8 cellular contexts compared by ENCODE assay signal in the genomic region with DNA sequence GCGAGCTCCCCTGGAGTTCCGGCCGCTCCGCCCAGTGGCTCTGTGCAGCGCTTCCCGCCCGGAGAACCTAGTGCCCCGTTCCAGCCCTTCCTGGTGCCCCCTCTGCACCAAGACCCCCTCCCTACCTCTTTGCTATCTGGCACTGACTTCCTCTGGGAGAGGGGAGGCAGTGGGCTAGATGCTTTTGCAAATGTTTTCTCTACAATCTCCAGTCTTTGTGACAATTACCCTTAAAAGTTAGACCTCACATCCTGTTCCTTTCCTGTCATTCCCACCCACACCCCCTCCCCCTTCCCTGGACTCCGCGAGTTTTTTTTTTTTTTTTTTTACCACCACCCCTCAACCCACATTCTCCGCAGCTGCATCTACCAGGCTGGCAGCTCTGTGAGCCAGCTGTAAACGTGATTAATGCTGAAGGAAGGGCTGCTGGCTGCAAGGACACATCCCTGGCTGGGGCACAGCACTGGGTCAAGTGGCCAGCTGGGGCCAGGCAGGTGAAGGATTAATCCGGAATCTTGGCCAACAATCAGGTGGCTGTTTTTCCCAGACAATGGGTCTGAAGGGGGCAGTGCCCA.
DNase-seq lines count a peak whose midpoint lies in the region; ATAC-seq, FAIRE-seq and TF ChIP-seq lines count a peak whose summit lies in the region.

No MANE protein-coding gene starts in this region.

- no peaks in the 10 kb centered on the region for H3K36me3 Mint-ChIP-seq in CD8-positive, alpha-beta T cell
- H3K36me3 Mint-ChIP-seq in activated CD8-positive, alpha-beta T cell treated with anti-CD3 and anti-CD28 coated beads for 36 hours (ENCODE audit: low read depth) = no peaks in the 10 kb centered on the region
- no peaks in the 10 kb centered on the region for H3K36me3 Mint-ChIP-seq in CD14-positive monocyte

- H3K27me3 ChIP-seq in CD8-positive, alpha-beta T cell (ENCODE audit: insufficient read depth, low read length) = no peaks in the 10 kb centered on the region
- no peaks in the 10 kb centered on the region for H3K27me3 ChIP-seq in Loucy (ENCODE audit: insufficient read depth, low read length, poor library complexity, severe bottlenecking)
- peaks cover 10 to 69% of the 10 kb centered on the region in 2 experiments; a peak in 4 of 5 replicates for H3K27me3 ChIP-seq in HepG2 (ENCODE audit: control insufficient read depth in 1 of 2, insufficient read depth in 2 of 2, low read length in 2 of 2)

- peak overlapping the region; percentile 79 for H3K27ac Mint-ChIP-seq in CD8-positive, alpha-beta T cell
- H3K27ac Mint-ChIP-seq in activated CD8-positive, alpha-beta T cell treated with anti-CD3 and anti-CD28 coated beads for 36 hours = peak overlapping the region; percentile 34
- H3K27ac Mint-ChIP-seq in CD14-positive monocyte = no peak overlapping the region

- peaks cover 3% of the 10 kb centered on the region; the same call in 1 of the 2 replicates for H3F3A ChIP-seq in Loucy (ENCODE audit: low read depth)

- H3K9me3 ChIP-seq in CD8-positive, alpha-beta T cell (ENCODE audit: low read length) = no peaks in the 10 kb centered on the region
- H3K9me3 ChIP-seq in Loucy (ENCODE audit: insufficient read depth, low read depth, low read length) (no peaks in the 10 kb centered on the region), HepG2 (ENCODE audit: low read length) (no peaks in the 10 kb centered on the region)

- H3K4me3 ChIP-seq in CD8-positive, alpha-beta T cell (ENCODE audit: low read depth, low read length) = peak overlapping the region; percentile 59
- H3K4me3 ChIP-seq in Loucy (ENCODE audit: low read length, poor library complexity, severe bottlenecking) (peak overlapping the region; percentile 85), HepG2 (replicated peaks in 1 of 3; ENCODE audit: insufficient read depth in 1 of 3, low read depth in 2 of 3, low read length in 3 of 3) (no peak overlapping the region)

- WGBS in HepG2 (ENCODE audit: low lambda C conversion rate) = 36% methylated on average over 13 of the region's 13 CpGs

- H3K9me2 ChIP-seq in Loucy (replicated peaks; ENCODE audit: low read depth, low read length) = no peaks in the 10 kb centered on the region

- FAIRE-seq in HepG2 (lab: Jason Lieb, UNC) = no peak

- H4K20me1 ChIP-seq in Loucy (ENCODE audit: insufficient read depth, low read length, poor library complexity, severe bottlenecking) (no peaks in the 10 kb centered on the region), HepG2 (ENCODE audit: insufficient read depth, low read length) (no peaks in the 10 kb centered on the region)

- CTCF ChIA-PET in CD8-positive, alpha-beta T cell (lab: Charles Lee) = interaction anchor here (0.6 to 1.5 kb wide), 4 partner anchors 10 to 127 kb away, joined by 3 to 5 read pairs (median 4); no protein-coding TSS in a partner anchor
- CTCF ChIA-PET in activated CD8-positive, alpha-beta T cell treated with anti-CD3 and anti-CD28 coated beads for 36 hours (lab: Charles Lee) = interaction anchor here (0.9 to 1.8 kb wide), 6 partner anchors 28 to 101 kb away, joined by 3 to 6 read pairs (median 4); a partner anchor contains a TSS
- CTCF ChIA-PET in HepG2 (lab: Yijun Ruan, JAX; ENCODE audit: low intra/inter-chr PET ratio, low total read pairs) = no interaction called here

- intact Hi-C loops in CD8-positive, alpha-beta T cell (cut with DNase I, micrococcal nuclease) = loop anchor here (1.0 to 5.0 kb wide), 2 partner anchors 29 to 43 kb away; no protein-coding TSS in a partner anchor
- intact Hi-C loops in activated CD8-positive, alpha-beta T cell treated with anti-CD3 and anti-CD28 coated beads for 36 hours (cut with micrococcal nuclease) = no loop called here
- intact Hi-C loops in HepG2 (cut with micrococcal nuclease; ENCODE audit: unreplicated experiment) = no loop called here
- intact Hi-C loops in CD14-positive monocyte (cut with micrococcal nuclease) = no loop called here

- no peaks in the 10 kb centered on the region for H3K36me3 ChIP-seq in CD8-positive, alpha-beta T cell (ENCODE audit: insufficient read depth, low read length)
- no peaks in the 10 kb centered on the region for H3K36me3 ChIP-seq in Loucy (ENCODE audit: insufficient read depth, low read length)
- H3K36me3 ChIP-seq in HepG2 (replicated peaks in 1 of 2; ENCODE audit: control insufficient read depth in 1 of 2, insufficient read depth in 2 of 2, low read length in 2 of 2) = no peaks in the 10 kb centered on the region

- POLR2A ChIA-PET in CD8-positive, alpha-beta T cell (lab: Charles Lee) = interaction anchor here (0.6 to 1.4 kb wide), 4 partner anchors 26 to 1171 kb away, joined by 3 to 9 read pairs (median 3); no protein-coding TSS in a partner anchor
- POLR2A ChIA-PET in activated CD8-positive, alpha-beta T cell treated with anti-CD3 and anti-CD28 coated beads for 36 hours (lab: Charles Lee) = no interaction called here
- POLR2A ChIA-PET in HepG2 (lab: Yijun Ruan, JAX) = interaction anchor here (0.6 kb wide), 1 partner anchor 543 kb away, joined by 4 read pairs; no protein-coding TSS in a partner anchor

- no peak for ATAC-seq in CD8-positive, alpha-beta T cell
- ATAC-seq in activated CD8-positive, alpha-beta T cell treated with anti-CD3 and anti-CD28 coated beads for 36 hours = no peak
- ATAC-seq in HepG2 (peak; percentile 47), GM18502 (IDR thresholded peaks at IDR 0.05; ENCODE audit: poor library complexity, unreplicated experiment) (no peak), HG03521 (IDR thresholded peaks at IDR 0.05; ENCODE audit: unreplicated experiment) (no peak)

- peak in 1 of 7 experiments; percentile 65 for DNase-seq in CD8-positive, alpha-beta T cell
- no peak for DNase-seq in activated CD8-positive, alpha-beta T cell treated with anti-CD3 and anti-CD28 coated beads for 36 hours
- no peak for DNase-seq in HepG2 (ENCODE audit: low spot score)
- no peak for DNase-seq in CD14-positive monocyte (ENCODE audit: low spot score)
- DNase-seq in medulla oblongata (ENCODE audit: extremely low spot score) = no peak

- peak overlapping the region; percentile 92 for H3K4me2 ChIP-seq in Loucy (ENCODE audit: low read depth, low read length, poor library complexity, severe bottlenecking)
- H3K4me2 ChIP-seq in HepG2 (ENCODE audit: low read depth, low read length) = no peak overlapping the region

- no peak for TF ChIP-seq POLR2A in HepG2 (IDR thresholded peaks at IDR 0.05; ENCODE audit: insufficient read depth in 1 of 2, low read depth in 2 of 2, low read length in 2 of 2)

- no peaks in the 10 kb centered on the region for H3K9me3 Mint-ChIP-seq in CD8-positive, alpha-beta T cell
- H3K9me3 Mint-ChIP-seq in activated CD8-positive, alpha-beta T cell treated with anti-CD3 and anti-CD28 coated beads for 36 hours = no peaks in the 10 kb centered on the region
- H3K9me3 Mint-ChIP-seq in CD14-positive monocyte = peaks cover 0 to 8% (median 5%) of the 10 kb centered on the region in 7 donors

- no TSS peak for BruUV-seq in HepG2 (replicated peaks; lab: Mats Ljungman, UMichigan)

- H3K4me3 Mint-ChIP-seq in CD8-positive, alpha-beta T cell = peak overlapping the region; percentile 85
- H3K4me3 Mint-ChIP-seq in activated CD8-positive, alpha-beta T cell treated with anti-CD3 and anti-CD28 coated beads for 36 hours = peak overlapping the region; percentile 66
- H3K4me3 Mint-ChIP-seq in CD14-positive monocyte = peak overlapping the region in 1 of 2 donors; percentile 78

- TF ChIP-seq EP300 in HepG2 (IDR thresholded peaks at IDR 0.05; ENCODE audit: low read depth in 2 of 2, low read length in 2 of 2) (no peak), HepG2 (CRISPR knock-in tag; IDR thresholded peaks at IDR 0.05; ENCODE audit: borderline replicate concordance) (no peak)

- H3K27me3 Mint-ChIP-seq in CD8-positive, alpha-beta T cell (ENCODE audit: low read depth) = no peaks in the 10 kb centered on the region
- peaks cover 3% of the 10 kb centered on the region for H3K27me3 Mint-ChIP-seq in activated CD8-positive, alpha-beta T cell treated with anti-CD3 and anti-CD28 coated beads for 36 hours
- peaks cover 39 to 57% (median 51%) of the 10 kb centered on the region in 3 donors for H3K27me3 Mint-ChIP-seq in CD14-positive monocyte (ENCODE audit: low read depth in 3 of 3)

- TF ChIP-seq RAD21 in HepG2 (CRISPR knock-in tag; IDR thresholded peaks at IDR 0.05) = no peak

- no peak for TF ChIP-seq CTCF in CD8-positive, alpha-beta T cell (IDR thresholded peaks at IDR 0.05)
- no peak; the same call in 1 of the 2 replicates for TF ChIP-seq CTCF in Loucy (conservative IDR thresholded peaks at IDR 0.05; ENCODE audit: low read length)
- TF ChIP-seq CTCF in activated CD8-positive, alpha-beta T cell treated with anti-CD3 and anti-CD28 coated beads for 36 hours (IDR thresholded peaks at IDR 0.05) = no peak
- TF ChIP-seq CTCF in HepG2 (CRISPR knock-in tag; IDR thresholded peaks at IDR 0.05) = no peak
- TF ChIP-seq CTCF in CD14-positive monocyte (IDR thresholded peaks at IDR 0.05) = no peak

- H3K79me2 ChIP-seq in Loucy (ENCODE audit: insufficient read depth, low read length) (peaks cover 11% of the 10 kb centered on the region; the same call in 1 of the 2 replicates), HepG2 (ENCODE audit: insufficient read depth, low read length) (no peaks in the 10 kb centered on the region)

- H3K4me1 Mint-ChIP-seq in CD8-positive, alpha-beta T cell (ENCODE audit: low read depth) = peaks cover 20% of the 10 kb centered on the region
- peaks cover 7% of the 10 kb centered on the region for H3K4me1 Mint-ChIP-seq in activated CD8-positive, alpha-beta T cell treated with anti-CD3 and anti-CD28 coated beads for 36 hours (ENCODE audit: low read depth)
- H3K4me1 Mint-ChIP-seq in CD14-positive monocyte = peaks cover 15% of the 10 kb centered on the region

- H2AFZ ChIP-seq in Loucy (ENCODE audit: low read length) (peak overlapping the region; percentile 93), HepG2 (ENCODE audit: low read length) (no peak overlapping the region)

- H3K9ac ChIP-seq in Loucy (ENCODE audit: low read depth, low read length, poor library complexity, severe bottlenecking) = peak overlapping the region; percentile 85
- no peak overlapping the region for H3K9ac ChIP-seq in HepG2 (ENCODE audit: insufficient read depth, low read depth, low read length)

- peaks cover 11% of the 10 kb centered on the region for H3K4me1 ChIP-seq in CD8-positive, alpha-beta T cell (ENCODE audit: insufficient read depth, low read length)
- H3K4me1 ChIP-seq in Loucy (ENCODE audit: insufficient read depth, low read length, poor library complexity, severe bottlenecking) (peaks cover 49% of the 10 kb centered on the region), HepG2 (ENCODE audit: insufficient read depth, low read length) (no peaks in the 10 kb centered on the region)

- peak overlapping the region; percentile 37 for H3K27ac ChIP-seq in CD8-positive, alpha-beta T cell (ENCODE audit: low read depth, low read length)
- H3K27ac ChIP-seq in HepG2 (ENCODE audit: extremely low read length, insufficient read depth, low read length) = no peak overlapping the region

- in situ Hi-C loops in HepG2 (cut with HindIII; ENCODE audit: extremely low pct_ligation_motif_present, low pct_unique_long_range_greater_than_20kb) = no loop called here

TF ChIP-seq in HepG2, 621 proteins besides CTCF, POLR2A, EP300 and RAD21 (continues in another document):
- no peak for TF ChIP-seq NCOA5 (CRISPR knock-in tag; IDR thresholded peaks at IDR 0.05)
- no peak for TF ChIP-seq ZNF777 (CRISPR knock-in tag; IDR thresholded peaks at IDR 0.05)
- TF ChIP-seq ZNF143 (CRISPR knock-in tag; IDR thresholded peaks at IDR 0.05) = no peak

Comparison
In these comparisons a context has a peak if more than half of its experiments do, and no peak if none do; other contexts are left out.
1. H3K4me3 ChIP-seq: peak in CD8-positive, alpha-beta T cell (single experiment) and Loucy (single experiment); none in HepG2 (0 of 3).
2. H3K27ac Mint-ChIP-seq: peak in CD8-positive, alpha-beta T cell (single experiment) and activated CD8-positive, alpha-beta T cell treated with anti-CD3 and anti-CD28 coated beads for 36 hours (single experiment); none in CD14-positive monocyte (0 of 7).
3. intact Hi-C loops: an anchor here in CD8-positive, alpha-beta T cell (1.0 to 5.0 kb wide); none called in activated CD8-positive, alpha-beta T cell treated with anti-CD3 and anti-CD28 coated beads for 36 hours, HepG2 and CD14-positive monocyte.